13 cellular contexts compared by ENCODE assay signal in the genomic region with DNA sequence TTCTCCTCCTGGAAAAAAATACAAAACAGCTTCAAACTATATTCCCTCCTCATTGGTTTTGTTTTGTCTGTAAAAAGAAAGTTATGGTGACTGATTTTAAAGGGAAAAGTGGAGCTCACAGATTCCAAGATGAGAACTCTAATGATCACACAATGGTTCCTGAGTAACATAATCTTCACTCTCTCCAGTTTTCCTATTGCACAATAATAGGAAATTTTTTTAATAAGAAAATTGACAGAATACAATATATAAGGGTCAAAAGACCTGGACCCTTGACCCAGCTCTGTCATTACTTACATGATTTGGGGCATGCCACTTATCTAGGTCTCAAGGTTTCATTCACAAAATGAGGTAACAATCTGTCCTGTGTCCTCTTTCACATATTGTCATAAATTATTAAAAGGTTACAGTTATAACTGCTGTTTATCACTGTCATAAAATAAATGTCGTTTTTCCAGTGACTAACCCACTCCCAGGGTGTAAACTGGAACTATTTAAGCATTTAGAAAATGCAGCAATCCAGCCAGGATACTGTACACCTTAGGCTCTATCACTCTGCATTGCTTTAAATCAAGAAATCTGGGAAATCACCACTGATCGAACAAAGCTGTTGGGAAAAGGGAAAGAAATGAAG. TPM values are rescaled to one million over a fixed set of nuclear protein-coding genes. Genes with fewer than 3 reads are reported as not detected.
A peak's percentile ranks its signal among the peaks of the same experiment; 100 is the strongest.
DNase-seq lines count a peak whose midpoint lies in the region; ATAC-seq, FAIRE-seq and TF ChIP-seq lines count a peak whose summit lies in the region.
"Had no signal": no experiment of that assay in that cellular context is flagged by ENCODE, and none has a peak within 500 bp of the region (broad histone marks: within the 10 kb centered on the region; RNA-seq: fewer than 3 reads in every experiment).

No MANE protein-coding gene starts in this region.

- peak overlapping the region; percentile 68 for H3K27ac ChIP-seq in endothelial cell of umbilical vein (ENCODE audit: insufficient read depth, low read depth, low read length)
- peak overlapping the region in 3 of 5 donors; percentile 0 to 88 (median 68) for H3K27ac ChIP-seq in stomach
- H3K27ac ChIP-seq in MM.1S (ENCODE audit: low read length): no peak overlapping the region
- H3K27ac ChIP-seq: testis had no signal

- H3K79me2 ChIP-seq in endothelial cell of umbilical vein (ENCODE audit: control insufficient read depth, insufficient read depth, low read length): peaks cover 81% of the 10 kb centered on the region
- no peaks in the 10 kb centered on the region for H3K79me2 ChIP-seq in MM.1S (ENCODE audit: low read length)

- peak overlapping the region; percentile 83 for H3K27ac Mint-ChIP-seq in activated T-cell treated with anti-CD3 and anti-CD28 coated beads, Interleukin-2, amount 50 U/mL, for 24 hours
- peak overlapping the region; percentile 51 for H3K27ac Mint-ChIP-seq in activated B cell treated with CpG ODN at 0.5 μM for 24 hours

- no peaks in the 10 kb centered on the region for H3K9me3 Mint-ChIP-seq in activated T-cell treated with anti-CD3 and anti-CD28 coated beads, Interleukin-2, amount 50 U/mL, for 24 hours
- no peaks in the 10 kb centered on the region for H3K9me3 Mint-ChIP-seq in activated B cell treated with CpG ODN at 0.5 μM for 24 hours

- H3K4me3 ChIP-seq in endothelial cell of umbilical vein (replicated peaks in 1 of 3; ENCODE audit: insufficient read depth in 1 of 3, low read depth in 1 of 3, low read length in 3 of 3): peak overlapping the region in 2 of 3 experiments; percentile 4 to 31
- no peak overlapping the region for H3K4me3 ChIP-seq in stomach
- H3K4me3 ChIP-seq in MM.1S (ENCODE audit: low read length): no peak overlapping the region
- H3K4me3 ChIP-seq: skin epidermis, testis had no signal

- H3K9ac ChIP-seq in endothelial cell of umbilical vein (replicated peaks; ENCODE audit: extremely low read depth, insufficient read depth, low read length) (peak overlapping the region; percentile 53), MM.1S (ENCODE audit: low read length) (no peak overlapping the region)

- no peak for DNase-seq in activated T-cell treated with anti-CD3 and anti-CD28 coated beads, Interleukin-2, amount 50 U/mL, for 24 hours
- DNase-seq in activated T-cell treated with anti-CD3 and anti-CD28 coated beads for 4 hours (no peak), activated B cell treated with CpG ODN at 0.5 μM for 24 hours (no peak), endothelial cell of umbilical vein (ENCODE audit: low read depth, low spot score) (no peak), stomach (no peak), NCI-H1092 treated with DMSO at 0.1 percent for 48 hours (lab: John Stamatoyannopoulos, UW) (no peak), MM.1S (no peak)
- no peak for DNase-seq in central memory CD4-positive, alpha-beta T cell
- DNase-seq: activated CD4-positive, alpha-beta T cell treated with anti-CD3 and anti-CD28 coated beads, Interleukin-2, amount 50 U/mL, for 4 hours; aorta; effector CD8-positive, alpha-beta T cell; testis had no signal

- H3K4me1 Mint-ChIP-seq in activated T-cell treated with anti-CD3 and anti-CD28 coated beads, Interleukin-2, amount 50 U/mL, for 24 hours (ENCODE audit: low read depth): peaks cover 74% of the 10 kb centered on the region
- peaks cover 34% of the 10 kb centered on the region for H3K4me1 Mint-ChIP-seq in activated B cell treated with CpG ODN at 0.5 μM for 24 hours

- dilution Hi-C loops in endothelial cell of umbilical vein (cut with MboI; ENCODE audit: extremely low pct_ligation_motif_present, low sequenced_read_pairs): no loop called here

- H3K9me2 ChIP-seq in MM.1S (replicated peaks; ENCODE audit: insufficient read depth, low read length): no peaks in the 10 kb centered on the region

- H3K9me1 ChIP-seq in endothelial cell of umbilical vein (replicated peaks; ENCODE audit: control insufficient read depth, extremely low read depth, insufficient read depth, low read length): no peaks in the 10 kb centered on the region

- H3K27me3 Mint-ChIP-seq in activated T-cell treated with anti-CD3 and anti-CD28 coated beads, Interleukin-2, amount 50 U/mL, for 24 hours: no peaks in the 10 kb centered on the region
- H3K27me3 Mint-ChIP-seq in activated B cell treated with CpG ODN at 0.5 μM for 24 hours: no peaks in the 10 kb centered on the region

- no peaks in the 10 kb centered on the region for H3F3A ChIP-seq in MM.1S (ENCODE audit: insufficient read depth, low read length)

- H3K27me3 ChIP-seq in endothelial cell of umbilical vein (ENCODE audit: control insufficient read depth in 2 of 2, insufficient read depth in 2 of 2, low read length in 2 of 2) (no peaks in the 10 kb centered on the region), stomach (no peaks in the 10 kb centered on the region), MM.1S (replicated peaks; ENCODE audit: insufficient read depth, low read length) (no peaks in the 10 kb centered on the region)
- H3K27me3 ChIP-seq: testis had no signal

- H3K4me3 Mint-ChIP-seq in activated T-cell treated with anti-CD3 and anti-CD28 coated beads, Interleukin-2, amount 50 U/mL, for 24 hours: peak overlapping the region; percentile 87
- no peak overlapping the region for H3K4me3 Mint-ChIP-seq in activated B cell treated with CpG ODN at 0.5 μM for 24 hours

- BruUV-seq in endothelial cell of umbilical vein (replicated peaks; lab: Mats Ljungman, UMichigan): no TSS peak

- H3K4me2 ChIP-seq in endothelial cell of umbilical vein (ENCODE audit: insufficient read depth, low read length) (peak overlapping the region; percentile 86), MM.1S (ENCODE audit: low read depth, low read length) (no peak overlapping the region)

- H2AFZ ChIP-seq in endothelial cell of umbilical vein (ENCODE audit: low read depth, low read length): no peak overlapping the region
- no peak overlapping the region for H2AFZ ChIP-seq in MM.1S (ENCODE audit: low read length)

- CTCF ChIA-PET in activated B cell treated with CpG ODN at 0.5 μM for 24 hours (lab: Charles Lee) (no interaction called here), endothelial cell of umbilical vein (lab: Charles Lee) (interaction anchor here (1.0 to 2.4 kb wide), 8 partner anchors 14 to 102 kb away, joined by 3 to 10 read pairs (median 4); no protein-coding TSS in a partner anchor)

- POLR2A ChIA-PET in activated B cell treated with CpG ODN at 0.5 μM for 24 hours (lab: Charles Lee) (interaction anchor here (1.5 kb wide), 1 partner anchor 15 kb away, joined by 3 read pairs; no protein-coding TSS in a partner anchor), endothelial cell of umbilical vein (lab: Charles Lee) (interaction anchor here (1.2 kb wide), 1 partner anchor 17 kb away, joined by 3 read pairs; no protein-coding TSS in a partner anchor)

- TF ChIP-seq EP300 in stomach (IDR thresholded peaks at IDR 0.05): no peak

- no peak for FAIRE-seq in endothelial cell of umbilical vein (lab: Jason Lieb, UNC)

- 41 to 57% (median 52%) methylated on average over 2 of the region's 2 CpGs for WGBS in stomach, 5 donors

- H3K9me3 ChIP-seq in endothelial cell of umbilical vein (replicated peaks; ENCODE audit: control insufficient read depth, insufficient read depth, low read length) (no peaks in the 10 kb centered on the region), stomach (no peaks in the 10 kb centered on the region), MM.1S (replicated peaks; ENCODE audit: insufficient read depth, low read length) (no peaks in the 10 kb centered on the region)
- H3K9me3 ChIP-seq: testis had no signal

- intact Hi-C loops in activated B cell treated with CpG ODN at 0.5 μM for 24 hours (cut with micrococcal nuclease) (no loop called here), endothelial cell of umbilical vein (cut with micrococcal nuclease) (loop anchor here (1.0 to 10.0 kb wide), 8 partner anchors 16 to 188 kb away; no protein-coding TSS in a partner anchor), stomach (cut with DNase I; ENCODE audit: low total_unique reads) (no loop called here)

- H3K4me1 ChIP-seq in endothelial cell of umbilical vein (ENCODE audit: control insufficient read depth, extremely low read depth, insufficient read depth, low read length) (peaks cover 45% of the 10 kb centered on the region), stomach (peaks cover 15 to 61% (median 37%) of the 10 kb centered on the region in 4 donors), MM.1S (ENCODE audit: low read length) (peaks cover 7% of the 10 kb centered on the region; the same call in 1 of the 2 replicates)
- H3K4me1 ChIP-seq: testis had no signal

- H4K20me1 ChIP-seq in endothelial cell of umbilical vein (replicated peaks; ENCODE audit: control insufficient read depth, extremely low read depth, insufficient read depth, low read length): no peaks in the 10 kb centered on the region
- no peaks in the 10 kb centered on the region for H4K20me1 ChIP-seq in MM.1S (ENCODE audit: insufficient read depth, low read length)

- H3K36me3 ChIP-seq in endothelial cell of umbilical vein (ENCODE audit: control insufficient read depth in 2 of 2, extremely low read depth in 1 of 2, insufficient read depth in 2 of 2, low read length in 2 of 2) (peaks cover 5 to 10% of the 10 kb centered on the region in 2 experiments), stomach (peaks cover 3 to 23% (median 13%) of the 10 kb centered on the region in 4 donors), MM.1S (replicated peaks; ENCODE audit: insufficient read depth, low read length) (no peaks in the 10 kb centered on the region)

- no peak for ATAC-seq in activated B cell treated with CpG ODN at 0.5 μM for 24 hours (ENCODE audit: low read depth)

- peaks cover 53% of the 10 kb centered on the region for H3K36me3 Mint-ChIP-seq in activated T-cell treated with anti-CD3 and anti-CD28 coated beads, Interleukin-2, amount 50 U/mL, for 24 hours (ENCODE audit: low read depth)
- H3K36me3 Mint-ChIP-seq in activated B cell treated with CpG ODN at 0.5 μM for 24 hours (ENCODE audit: low read depth): peaks cover 19% of the 10 kb centered on the region

- TF ChIP-seq POLR2A in endothelial cell of umbilical vein (IDR thresholded peaks at IDR 0.05; ENCODE audit: low read depth, low read length): no peak
- no peak for TF ChIP-seq POLR2A in stomach (IDR thresholded peaks at IDR 0.05)

- no peak for TF ChIP-seq CTCF in activated B cell treated with CpG ODN at 0.5 μM for 24 hours (IDR thresholded peaks at IDR 0.05)
- no peak for TF ChIP-seq CTCF in endothelial cell of umbilical vein (IDR thresholded peaks at IDR 0.05; ENCODE audit: extremely low read depth in 1 of 2, insufficient read depth in 1 of 2, low read depth in 1 of 2, low read length in 2 of 2)
- TF ChIP-seq CTCF in stomach (IDR thresholded peaks at IDR 0.05): no peak
- TF ChIP-seq CTCF in MM.1S (IDR thresholded peaks at IDR 0.05; ENCODE audit: low read length): no peak

RNA-seq across cellular contexts. Expression of a gene that starts 4.1 kb away (rescaled TPM):
- 12.6 and 15.7 TPM in 2 replicates for total RNA-seq in activated B cell treated with CpG ODN at 0.5 μM for 24 hours
- 42.2 and 47.6 TPM in 2 replicates for total RNA-seq in endothelial cell of umbilical vein
- polyA plus RNA-seq in endothelial cell of umbilical vein: 8.2 and 9.2 TPM in 2 replicates
- polyA plus RNA-seq in endothelial cell of umbilical vein (2011; cell fraction: cytosol; rRNA removed): 10.0 and 11.5 TPM in 2 replicates
- polyA plus RNA-seq in endothelial cell of umbilical vein (2011; cell fraction: nucleus; rRNA removed): 22.1 and 37.9 TPM in 2 replicates
- 31.6 and 54.3 TPM in 2 replicates for polyA plus RNA-seq in endothelial cell of umbilical vein (2012)
- 24.5 and 26.6 TPM in 2 replicates for polyA minus RNA-seq in endothelial cell of umbilical vein
- not detected for polyA minus RNA-seq in endothelial cell of umbilical vein (2011; cell fraction: cytosol; rRNA and poly(A)+ RNA removed)
- 28.3 and 39.7 TPM in 2 replicates for polyA minus RNA-seq in endothelial cell of umbilical vein (2011; cell fraction: nucleus; rRNA and poly(A)+ RNA removed)
- total RNA-seq in stomach: 10 to 100 TPM in 4 of 5 donors, 1 to 10 TPM in 1; 7.6 to 81.1 (median 37.5) TPM
- polyA plus RNA-seq in stomach: 1 to 10 TPM; 4.8 to 7.4 (median 6.0) TPM

Comparison
In these comparisons a context has a peak if more than half of its experiments do, and no peak if none do; other contexts are left out.
1. H3K4me3 ChIP-seq: peak in endothelial cell of umbilical vein (2 of 3); none in stomach (0 of 4) and MM.1S (single experiment).